9 cellular contexts compared by ENCODE assay signal in genomic region chrX:133444952-133445831, GRCh38. TPM values are rescaled to one million over a fixed set of nuclear protein-coding genes. Genes with fewer than 3 reads are reported as not detected.
DNase-seq lines count a peak whose midpoint lies in the region; ATAC-seq, FAIRE-seq and TF ChIP-seq lines count a peak whose summit lies in the region.
"Had no signal": no experiment of that assay in that cellular context is flagged by ENCODE, and none has a peak within 500 bp of the region (broad histone marks: within the 10 kb centered on the region; RNA-seq: fewer than 3 reads in every experiment).

No MANE protein-coding gene starts in this region.

- peaks cover 16% of the 10 kb centered on the region for H3K27me3 Mint-ChIP-seq in progenitor cell of endocrine pancreas

- peak; percentile 16 for TF ChIP-seq CTCF in progenitor cell of endocrine pancreas (IDR thresholded peaks at IDR 0.05; ENCODE audit: unreplicated experiment)

- H3K27ac ChIP-seq in epithelial cell of prostate, result peak overlapping the region; percentile 22

- DNase-seq in GM18507 (ENCODE audit: extremely low spot score, insufficient read length, low read depth), result no peak
- DNase-seq in NCI-H526 (lab: John Stamatoyannopoulos, UW), result peak; percentile 22 to 55
- DNase-seq in epithelial cell of prostate (ENCODE audit: low read depth, low spot score), result no peak
- peak; percentile 21 for DNase-seq in progenitor cell of endocrine pancreas (ENCODE audit: low spot score, unreplicated experiment)
- no peak for DNase-seq in activated CD4-positive, alpha-beta T cell treated with anti-CD3 and anti-CD28 coated beads, Interleukin-2, amount 50 U/mL, for 48 hours
- no peak for DNase-seq in stimulated activated CD4-positive, alpha-beta T cell treated with anti-CD3 and anti-CD28 coated beads, Interleukin-2, amount 100 ng/mL, for 48 hours

- H3K27ac Mint-ChIP-seq in progenitor cell of endocrine pancreas, result peak overlapping the region; percentile 92

- H3K4me1 Mint-ChIP-seq in progenitor cell of endocrine pancreas (ENCODE audit: low read depth), result peaks cover 20% of the 10 kb centered on the region

- H3K4me3 Mint-ChIP-seq in progenitor cell of endocrine pancreas (ENCODE audit: low read depth), result peak overlapping the region; percentile 86

- no peaks in the 10 kb centered on the region for H3K36me3 Mint-ChIP-seq in progenitor cell of endocrine pancreas (ENCODE audit: insufficient read depth)

- no peak for ATAC-seq in HG02623 (IDR thresholded peaks at IDR 0.05; ENCODE audit: unreplicated experiment)
- ATAC-seq in HG03025 (IDR thresholded peaks at IDR 0.05; ENCODE audit: low FRiP score, unreplicated experiment), result no peak

- no peaks in the 10 kb centered on the region for H3K9me3 Mint-ChIP-seq in progenitor cell of endocrine pancreas (ENCODE audit: low read depth)

- peak; percentile 70 for FAIRE-seq in GM18507 (lab: Jason Lieb, UNC)

RNA-seq across cellular contexts. Expression of gene GPC4, which starts 29.9 kb away (rescaled TPM):
- total RNA-seq in progenitor cell of endocrine pancreas, result 10.8 and 14.5 TPM in 2 replicates
- total RNA-seq: T-helper 1 cell treated with Interleukin-12 subunit alpha and Interleukin-12 subunit beta and Interleukin-4 antibody, amounts not matched to agents 30 ng/mL and 1 ng/mL, for 36 hours had no signal

Comparison
In these comparisons a context has a peak if more than half of its experiments do, and no peak if none do; other contexts are left out.
1. DNase-seq: peak in NCI-H526 (2 of 2) and progenitor cell of endocrine pancreas (single experiment); none in GM18507 (single experiment), epithelial cell of prostate (single experiment), activated CD4-positive, alpha-beta T cell treated with anti-CD3 and anti-CD28 coated beads, Interleukin-2, amount 50 U/mL, for 48 hours (0 of 2) and stimulated activated CD4-positive, alpha-beta T cell treated with anti-CD3 and anti-CD28 coated beads, Interleukin-2, amount 100 ng/mL, for 48 hours (0 of 2).